In the genomic region with DNA sequence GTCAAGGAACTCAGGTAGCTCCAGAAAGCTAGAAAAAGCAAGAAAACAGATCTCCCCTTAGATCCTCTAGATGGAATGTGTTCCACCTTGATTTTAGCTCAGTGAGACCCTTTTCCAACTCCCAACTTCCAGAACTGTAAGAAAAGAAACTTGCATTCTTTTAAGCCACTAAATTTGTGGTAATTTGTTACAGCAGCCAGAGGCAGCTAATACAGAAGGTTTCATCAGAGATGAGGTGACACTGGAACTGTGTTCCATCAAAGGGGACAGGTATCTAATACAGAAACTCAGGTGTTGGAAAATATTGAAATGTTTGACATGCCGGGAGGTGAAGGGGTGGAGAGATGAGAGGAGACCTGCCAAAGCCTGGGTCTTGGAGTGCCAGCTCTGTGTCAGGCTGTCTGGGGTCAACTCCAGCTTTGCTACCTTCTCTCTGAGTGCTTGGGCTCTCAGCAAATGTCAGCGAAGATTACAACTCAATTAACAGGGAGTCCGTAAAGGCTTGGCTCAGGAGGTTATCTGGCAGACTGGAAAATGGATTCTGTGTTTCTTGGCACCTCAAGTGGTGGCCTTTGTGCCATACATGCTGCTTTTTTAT, we compare ENCODE assay signal across 22 cellular contexts.
A peak's percentile ranks its signal among the peaks of the same experiment; 100 is the strongest.
DNase-seq lines count a peak whose midpoint lies in the region; ATAC-seq and TF ChIP-seq lines count a peak whose summit lies in the region.
"Had no signal": no experiment of that assay in that cellular context is flagged by ENCODE, and none has a peak within 500 bp of the region (broad histone marks: within the 10 kb centered on the region; RNA-seq: fewer than 3 reads in every experiment).

No MANE protein-coding gene starts in this region.

- H3K36me3 Mint-ChIP-seq in osteocyte (ENCODE audit: unreplicated experiment): peaks cover 86% of the 10 kb centered on the region

- H3K4me3 ChIP-seq in right cardiac atrium (ENCODE audit: low read length) (no peak overlapping the region), vagina (no peak overlapping the region)
- H3K4me3 ChIP-seq: mucosa of descending colon had no signal

- H3K27ac Mint-ChIP-seq in osteocyte (ENCODE audit: unreplicated experiment): peak overlapping the region; percentile 9

- intact Hi-C loops in Right ventricle myocardium inferior (cut with DNase I): loop anchor here (2.0 to 5.0 kb wide), 4 partner anchors 39 to 131 kb away; no protein-coding TSS in a partner anchor
- intact Hi-C loops in cardiac septum (cut with DNase I): loop anchor here (5.0 kb wide), 2 partner anchors 69 to 71 kb away; a partner anchor contains a TSS
- intact Hi-C loops in right cardiac atrium (cut with DNase I): loop anchor here in 1 of 4 donors (10.0 kb wide), 1 partner anchor 67 kb away; a partner anchor contains a TSS
- intact Hi-C loops in vagina (cut with DNase I): loop anchor here (10.0 kb wide), 1 partner anchor 47 kb away; no protein-coding TSS in a partner anchor

- H3K27me3 ChIP-seq in right cardiac atrium (ENCODE audit: control insufficient read depth, insufficient read depth): no peaks in the 10 kb centered on the region
- no peaks in the 10 kb centered on the region for H3K27me3 ChIP-seq in vagina

- DNase-seq in Right ventricle myocardium inferior (ENCODE audit: missing footprints) (no peak), cardiac septum (ENCODE audit: low spot score) (no peak), right cardiac atrium (no peak), osteocyte (ENCODE audit: extremely low spot score, unreplicated experiment) (no peak), vagina (ENCODE audit: extremely low spot score in 2 of 2) (no peak)
- no peak for DNase-seq in activated CD4-positive, alpha-beta T cell treated with anti-CD3 and anti-CD28 coated beads for 1 hour
- DNase-seq: activated CD4-positive, alpha-beta T cell treated with anti-CD3 and anti-CD28 coated beads, Interleukin-2, amount 50 U/mL, for 48 hours; amygdala; cerebellar nuclear complex; hippocampal formation; NCI-H1105; NCI-H526; occipital lobe; SIG-M5; stimulated activated CD4-positive, alpha-beta T cell treated with anti-CD3 and anti-CD28 coated beads, Interleukin-1b, Interleukin-23, amount 100 ng/mL, for 48 hours; stimulated activated naive CD4-positive, alpha-beta T cell treated with Interleukin-2 at 50 U/mL for 16 hours; T-helper 1 cell had no signal

- TF ChIP-seq CTCF in osteocyte (IDR thresholded peaks at IDR 0.05) (no peak), vagina (IDR thresholded peaks at IDR 0.05) (no peak)

- H3K27me3 Mint-ChIP-seq in osteocyte (ENCODE audit: unreplicated experiment): no peaks in the 10 kb centered on the region

- no peak for TF ChIP-seq POLR2A in vagina (IDR thresholded peaks at IDR 0.05)
- TF ChIP-seq POLR2A in GM18505 (IDR thresholded peaks at IDR 0.05; ENCODE audit: borderline replicate concordance, extremely low read depth, insufficient read depth, insufficient read length): no peak

- no peaks in the 10 kb centered on the region for H3K9me3 ChIP-seq in right cardiac atrium (ENCODE audit: control insufficient read depth, low read length)
- H3K9me3 ChIP-seq in vagina: no peaks in the 10 kb centered on the region
- H3K9me3 ChIP-seq: mucosa of descending colon had no signal

- WGBS in right cardiac atrium: 64% methylated on average over 3 of the region's 3 CpGs

- peak overlapping the region; percentile 75 for H3K27ac ChIP-seq in right cardiac atrium (ENCODE audit: low read length)
- peak overlapping the region; percentile 28 for H3K27ac ChIP-seq in vagina
- H3K27ac ChIP-seq: 22Rv1, VCaP had no signal

- H3K4me1 ChIP-seq in right cardiac atrium (ENCODE audit: control insufficient read depth, insufficient read depth, low read length): peaks cover 47% of the 10 kb centered on the region
- peaks cover 88% of the 10 kb centered on the region for H3K4me1 ChIP-seq in vagina

- H3K9me3 Mint-ChIP-seq in osteocyte (ENCODE audit: unreplicated experiment): no peaks in the 10 kb centered on the region

- H3K36me3 ChIP-seq in vagina: peaks cover 0 to 40% of the 10 kb centered on the region in 2 donors

- no peak overlapping the region for H3K4me3 Mint-ChIP-seq in osteocyte (ENCODE audit: unreplicated experiment)

- ATAC-seq in Right ventricle myocardium inferior (peak; percentile 70), right cardiac atrium (peak; percentile 28 to 50), HG03571 (IDR thresholded peaks at IDR 0.05; ENCODE audit: unreplicated experiment) (no peak), GM18505 (IDR thresholded peaks at IDR 0.05; ENCODE audit: unreplicated experiment) (no peak)

- peaks cover 18% of the 10 kb centered on the region for H3K4me1 Mint-ChIP-seq in osteocyte (ENCODE audit: unreplicated experiment)

Comparison
In these comparisons a context has a peak if more than half of its experiments do, and no peak if none do; other contexts are left out.
1. ATAC-seq: peak in Right ventricle myocardium inferior (single experiment) and right cardiac atrium (2 of 2); none in HG03571 (single experiment) and GM18505 (single experiment).